ENCODE assay signal across 14 cellular contexts in genomic region chr12:111287125-111287900, GRCh38.
"Had no signal": no experiment of that assay in that cellular context is flagged by ENCODE, and none has a peak within 500 bp of the region (broad histone marks: within the 10 kb centered on the region; RNA-seq: fewer than 3 reads in every experiment).

No MANE protein-coding gene starts in this region.

- ATAC-seq: gastroesophageal sphincter, left colon, lower lobe of right lung, right cardiac atrium had no signal

- H3K9me3 Mint-ChIP-seq: activated CD4-positive, alpha-beta T cell treated with anti-CD3 and anti-CD28 coated beads, Interleukin-2, amount 10 ng/mL, durations not matched to agents 24 days and 14 days; activated naive CD4-positive, alpha-beta T cell treated with anti-CD3 and anti-CD28 coated beads for 36 hours; activated T-helper 2 cell treated with anti-CD3 and anti-CD28 coated beads, Interferon-gamma antibody, Interleukin-2, Interleukin-4, amounts not matched to agents 10 μg/mL and 5 μg/mL and 100 μg/mL, durations not matched to agents 14 hours and 24 hours and 36 hours; nephron; stimulated activated naive CD8-positive, alpha-beta T cell treated with anti-CD3 and anti-CD28 coated beads, Interleukin-15, Interleukin-2, amounts not matched to agents 100 ng/mL and 50 ng/mL, for 24 hours had no signal

- H3K27ac Mint-ChIP-seq: activated CD4-positive, alpha-beta T cell treated with anti-CD3 and anti-CD28 coated beads, Interleukin-2, amount 10 ng/mL, durations not matched to agents 24 days and 14 days; activated naive CD4-positive, alpha-beta T cell treated with anti-CD3 and anti-CD28 coated beads for 36 hours; activated T-helper 2 cell treated with anti-CD3 and anti-CD28 coated beads, Interferon-gamma antibody, Interleukin-2, Interleukin-4, amounts not matched to agents 10 μg/mL and 5 μg/mL and 100 μg/mL, durations not matched to agents 14 hours and 24 hours and 36 hours; nephron; stimulated activated naive CD8-positive, alpha-beta T cell treated with anti-CD3 and anti-CD28 coated beads, Interleukin-15, Interleukin-2, amounts not matched to agents 100 ng/mL and 50 ng/mL, for 24 hours had no signal

- DNase-seq: activated CD4-positive, alpha-beta T cell treated with anti-CD3 and anti-CD28 coated beads, Interleukin-2, amount 10 ng/mL, durations not matched to agents 24 days and 14 days; activated CD4-positive, CD25-positive, alpha-beta regulatory T cell; activated naive CD4-positive, alpha-beta T cell treated with anti-CD3 and anti-CD28 coated beads for 36 hours; erythroblast; left colon; lower lobe of right lung; occipital lobe; right cardiac atrium; small intestine; trophoblast cell had no signal
